10 cellular contexts compared by ENCODE assay signal in genomic region chr7:154867068-154867467, GRCh38.
DNase-seq lines count a peak whose midpoint lies in the region; ATAC-seq lines count a peak whose summit lies in the region.
"Had no signal": no experiment of that assay in that cellular context is flagged by ENCODE, and none has a peak within 500 bp of the region (broad histone marks: within the 10 kb centered on the region; RNA-seq: fewer than 3 reads in every experiment).

No MANE protein-coding gene starts in this region.

- no peak for DNase-seq in T-helper 2 cell
- DNase-seq in hypothalamus (lab: John Stamatoyannopoulos, UW): no peak
- no peak for DNase-seq in effector memory CD8-positive, alpha-beta T cell
- DNase-seq in natural killer cell treated with Interleukin-12 subunit alpha and Interleukin-12 subunit beta and Interleukin-15 and Interleukin-18, amount 100 ng/mL, for 72 hours (ENCODE audit: low spot score): no peak
- DNase-seq: kidney had no signal

- no peak overlapping the region for H3K27ac Mint-ChIP-seq in effector memory CD8-positive, alpha-beta T cell
- no peak overlapping the region for H3K27ac Mint-ChIP-seq in natural killer cell treated with Interleukin-12 subunit alpha and Interleukin-12 subunit beta and Interleukin-15 and Interleukin-18, amount 100 ng/mL, for 72 hours
- H3K27ac Mint-ChIP-seq: activated naive CD8-positive, alpha-beta T cell had no signal

- peaks cover 41 to 82% of the 10 kb centered on the region in 2 donors for H3K27me3 Mint-ChIP-seq in effector memory CD8-positive, alpha-beta T cell
- peaks cover 12 to 23% of the 10 kb centered on the region in 2 donors for H3K27me3 Mint-ChIP-seq in natural killer cell treated with Interleukin-12 subunit alpha and Interleukin-12 subunit beta and Interleukin-15 and Interleukin-18, amount 100 ng/mL, for 72 hours

- H3K9me3 Mint-ChIP-seq in effector memory CD8-positive, alpha-beta T cell: no peaks in the 10 kb centered on the region
- H3K9me3 Mint-ChIP-seq in natural killer cell treated with Interleukin-12 subunit alpha and Interleukin-12 subunit beta and Interleukin-15 and Interleukin-18, amount 100 ng/mL, for 72 hours: no peaks in the 10 kb centered on the region

- H3K4me1 Mint-ChIP-seq in effector memory CD8-positive, alpha-beta T cell (ENCODE audit: low read depth in 2 of 2): peaks cover 0 to 3% of the 10 kb centered on the region in 2 donors
- H3K4me1 Mint-ChIP-seq in natural killer cell treated with Interleukin-12 subunit alpha and Interleukin-12 subunit beta and Interleukin-15 and Interleukin-18, amount 100 ng/mL, for 72 hours (ENCODE audit: low read depth in 2 of 2): no peaks in the 10 kb centered on the region

- ATAC-seq in GM18502 (IDR thresholded peaks at IDR 0.05; ENCODE audit: poor library complexity, unreplicated experiment) (peak; percentile 72), GM19395 (IDR thresholded peaks at IDR 0.05; ENCODE audit: unreplicated experiment) (peak; percentile 70), HG02759 (IDR thresholded peaks at IDR 0.05; ENCODE audit: unreplicated experiment) (peak; percentile 70), HG03571 (IDR thresholded peaks at IDR 0.05; ENCODE audit: unreplicated experiment) (peak; percentile 57)
- ATAC-seq in effector memory CD8-positive, alpha-beta T cell (replicated peaks): no peak
- ATAC-seq in natural killer cell treated with Interleukin-12 subunit alpha and Interleukin-12 subunit beta and Interleukin-15 and Interleukin-18, amount 100 ng/mL, for 72 hours: no peak

- no peak overlapping the region for H3K4me3 Mint-ChIP-seq in effector memory CD8-positive, alpha-beta T cell
- no peak overlapping the region for H3K4me3 Mint-ChIP-seq in natural killer cell treated with Interleukin-12 subunit alpha and Interleukin-12 subunit beta and Interleukin-15 and Interleukin-18, amount 100 ng/mL, for 72 hours
- H3K4me3 Mint-ChIP-seq: activated naive CD8-positive, alpha-beta T cell had no signal

- H3K36me3 Mint-ChIP-seq in effector memory CD8-positive, alpha-beta T cell (ENCODE audit: insufficient read depth): no peaks in the 10 kb centered on the region
- H3K36me3 Mint-ChIP-seq in natural killer cell treated with Interleukin-12 subunit alpha and Interleukin-12 subunit beta and Interleukin-15 and Interleukin-18, amount 100 ng/mL, for 72 hours: no peaks in the 10 kb centered on the region
- H3K36me3 Mint-ChIP-seq: activated naive CD8-positive, alpha-beta T cell had no signal

Comparison
In these comparisons a context has a peak if more than half of its experiments do, and no peak if none do; other contexts are left out.
1. ATAC-seq: peak in GM18502 (single experiment), GM19395 (single experiment), HG02759 (single experiment) and HG03571 (single experiment); none in effector memory CD8-positive, alpha-beta T cell (single experiment) and natural killer cell treated with Interleukin-12 subunit alpha and Interleukin-12 subunit beta and Interleukin-15 and Interleukin-18, amount 100 ng/mL, for 72 hours (0 of 2).